ENCODE assay signal across 19 cellular contexts in genomic region chr19:32619051-32619685, GRCh38. TPM values are rescaled to one million over a fixed set of nuclear protein-coding genes. Genes with fewer than 3 reads are reported as not detected.
DNase-seq lines count a peak whose midpoint lies in the region; ATAC-seq, FAIRE-seq and TF ChIP-seq lines count a peak whose summit lies in the region.
"Had no signal": no experiment of that assay in that cellular context is flagged by ENCODE, and none has a peak within 500 bp of the region (broad histone marks: within the 10 kb centered on the region; RNA-seq: fewer than 3 reads in every experiment).

No MANE protein-coding gene starts in this region.

- H3K27ac ChIP-seq in Panc1 (ENCODE audit: low read length), result no peak overlapping the region
- no peak overlapping the region for H3K27ac ChIP-seq in K562 (ENCODE audit: extremely low read depth, low read depth, low read length)
- no peak overlapping the region for H3K27ac ChIP-seq in HepG2 (ENCODE audit: extremely low read length, insufficient read depth, low read length)
- H3K27ac ChIP-seq: BLaER1 treated with 17β-estradiol and CSF1 and Interleukin-3, amounts not matched to agents 10 nM and 100 nM; HL-60 had no signal

- FAIRE-seq in K562 (lab: Jason Lieb, UNC) (no peak), HepG2 (lab: Jason Lieb, UNC) (no peak)
- FAIRE-seq: GM19239, H54 had no signal

- WGBS in K562 (ENCODE audit: insufficient coverage, low coverage, missing lambda C conversion rate), result 98% methylated on average over 19 of the region's 23 CpGs
- WGBS in HepG2 (ENCODE audit: low lambda C conversion rate), result 98% methylated on average over 15 of the region's 23 CpGs

- H3K36me3 ChIP-seq in Panc1 (ENCODE audit: control insufficient read depth, insufficient read depth, low read length) (no peaks in the 10 kb centered on the region; the same call in 1 of the 2 replicates), K562 (ENCODE audit: control insufficient read depth, insufficient read depth, low read length) (peaks cover 86% of the 10 kb centered on the region), HepG2 (replicated peaks in 1 of 2; ENCODE audit: control insufficient read depth in 1 of 2, insufficient read depth in 2 of 2, low read length in 2 of 2) (peaks cover 20 to 47% of the 10 kb centered on the region in 2 experiments; a peak in 4 of 5 replicates)

- H3K4me2 ChIP-seq in K562 (ENCODE audit: insufficient read depth, low read length) (no peak overlapping the region), HepG2 (ENCODE audit: low read depth, low read length) (no peak overlapping the region)
- H3K4me2 ChIP-seq: BLaER1 treated with 17β-estradiol and CSF1 and Interleukin-3, amounts not matched to agents 10 nM and 100 nM; GM23338 had no signal

- BruUV-seq in Panc1 (replicated peaks; lab: Mats Ljungman, UMichigan) (no TSS peak), K562 (replicated peaks; lab: Mats Ljungman, UMichigan) (no TSS peak), HepG2 (replicated peaks; lab: Mats Ljungman, UMichigan) (no TSS peak)

- TF ChIP-seq CTCF in Panc1 (IDR thresholded peaks at IDR 0.05) (no peak), K562 (IDR thresholded peaks at IDR 0.05 in 2 of 3, conservative IDR thresholded peaks at IDR 0.05 in 1 of 3; ENCODE audit: insufficient read depth in 2 of 3, low read depth in 1 of 3, low read length in 3 of 3) (no peak), HepG2 (CRISPR knock-in tag; IDR thresholded peaks at IDR 0.05) (no peak)

- H3K9ac ChIP-seq in K562 (ENCODE audit: insufficient read depth in 1 of 2, low read depth in 2 of 2, low read length in 2 of 2) (peak overlapping the region in 1 of 2 experiments; percentile 32; a peak in 1 of 4 replicates), HepG2 (ENCODE audit: insufficient read depth, low read depth, low read length) (no peak overlapping the region)
- H3K9ac ChIP-seq: BLaER1 treated with 17β-estradiol and CSF1 and Interleukin-3, amounts not matched to agents 10 nM and 100 nM had no signal

- peaks cover 33% of the 10 kb centered on the region for H3K36me3 Mint-ChIP-seq in activated CD4-positive, alpha-beta memory T cell treated with anti-CD3 and anti-CD28 coated beads, Interleukin-2, amount 10 ng/mL, durations not matched to agents 7 days and 5 days (ENCODE audit: low read depth)

- H3K27me3 ChIP-seq in Panc1 (ENCODE audit: control insufficient read depth, insufficient read depth, low read length) (no peaks in the 10 kb centered on the region), K562 (ENCODE audit: control insufficient read depth in 2 of 2, insufficient read depth in 2 of 2, low read length in 2 of 2) (no peaks in the 10 kb centered on the region), HepG2 (ENCODE audit: control insufficient read depth in 1 of 2, insufficient read depth in 2 of 2, low read length in 2 of 2) (no peaks in the 10 kb centered on the region)
- H3K27me3 ChIP-seq: BLaER1 treated with 17β-estradiol and CSF1 and Interleukin-3, amounts not matched to agents 10 nM and 100 nM had no signal

- no peak for DNase-seq in Panc1 (ENCODE audit: low read depth, low spot score)
- DNase-seq in K562 (ENCODE audit: extremely low read depth in 1 of 4, low spot score in 3 of 4), result no peak
- no peak for DNase-seq in HepG2 (ENCODE audit: low spot score)
- DNase-seq in posterior vena cava (ENCODE audit: low spot score), result peak; percentile 60
- DNase-seq in activated CD4-positive, alpha-beta memory T cell treated with anti-CD3 and anti-CD28 coated beads, Interleukin-2, amount 10 ng/mL, durations not matched to agents 7 days and 5 days, result no peak
- no peak for DNase-seq in GM19238 (ENCODE audit: insufficient read length, low spot score)
- no peak for DNase-seq in germinal center (ENCODE audit: low spot score)
- DNase-seq: Calu3; CD8-positive, alpha-beta T cell; DMS79 treated with DMSO at 0.1 percent for 48 hours; GF-D8; HCEC 1CT; IMR-90 had no signal

- CTCF ChIA-PET in Panc1 (lab: Charles Lee), result no interaction called here
- CTCF ChIA-PET in K562 (lab: Yijun Ruan, JAX; ENCODE audit: low intra/inter-chr PET ratio), result no interaction called here
- CTCF ChIA-PET in HepG2 (lab: Yijun Ruan, JAX; ENCODE audit: low intra/inter-chr PET ratio, low total read pairs), result no interaction called here
- CTCF ChIA-PET in activated CD4-positive, alpha-beta memory T cell treated with anti-CD3 and anti-CD28 coated beads, Interleukin-2, amount 10 ng/mL, durations not matched to agents 7 days and 5 days (lab: Charles Lee), result no interaction called here

- H3K27ac Mint-ChIP-seq in activated CD4-positive, alpha-beta memory T cell treated with anti-CD3 and anti-CD28 coated beads, Interleukin-2, amount 10 ng/mL, durations not matched to agents 7 days and 5 days, result no peak overlapping the region
- H3K27ac Mint-ChIP-seq: B cell; CD8-positive, alpha-beta T cell; GM23338 had no signal

- TF ChIP-seq POLR2A in K562 (conservative IDR thresholded peaks at IDR 0.05) (no peak), HepG2 (IDR thresholded peaks at IDR 0.05; ENCODE audit: insufficient read depth in 1 of 2, low read depth in 2 of 2, low read length in 2 of 2) (no peak)

- no peak overlapping the region for H3K4me3 Mint-ChIP-seq in activated CD4-positive, alpha-beta memory T cell treated with anti-CD3 and anti-CD28 coated beads, Interleukin-2, amount 10 ng/mL, durations not matched to agents 7 days and 5 days
- H3K4me3 Mint-ChIP-seq: B cell; CD8-positive, alpha-beta T cell; GM23338 had no signal

- H3K79me2 ChIP-seq in K562 (ENCODE audit: control insufficient read depth, insufficient read depth, low read length) (no peaks in the 10 kb centered on the region), HepG2 (ENCODE audit: insufficient read depth, low read length) (no peaks in the 10 kb centered on the region)

- intact Hi-C loops in Panc1 (cut with micrococcal nuclease; ENCODE audit: unreplicated experiment) (no loop called here), K562 (cut with micrococcal nuclease) (no loop called here), HepG2 (cut with micrococcal nuclease; ENCODE audit: unreplicated experiment) (no loop called here), posterior vena cava (cut with DNase I) (no loop called here)

- H4K20me1 ChIP-seq in K562 (replicated peaks; ENCODE audit: control insufficient read depth, insufficient read depth, low read length), result no peaks in the 10 kb centered on the region
- H4K20me1 ChIP-seq in HepG2 (ENCODE audit: insufficient read depth, low read length), result no peaks in the 10 kb centered on the region

- TF ChIP-seq EP300 in K562 (IDR thresholded peaks at IDR 0.05; ENCODE audit: low read length) (no peak), HepG2 (IDR thresholded peaks at IDR 0.05; ENCODE audit: low read depth in 2 of 2, low read length in 2 of 2) (no peak), HepG2 (CRISPR knock-in tag; IDR thresholded peaks at IDR 0.05; ENCODE audit: borderline replicate concordance) (no peak)

- ATAC-seq in Panc1 (peak; percentile 38; the same call in 1 of the 2 replicates), K562 (no peak), HepG2 (no peak; the same call in 2 of the 3 replicates)
- ATAC-seq: CD8-positive, alpha-beta T cell; GM23338 had no signal

- no peaks in the 10 kb centered on the region for H3K4me1 Mint-ChIP-seq in activated CD4-positive, alpha-beta memory T cell treated with anti-CD3 and anti-CD28 coated beads, Interleukin-2, amount 10 ng/mL, durations not matched to agents 7 days and 5 days
- H3K4me1 Mint-ChIP-seq: B cell, GM23338 had no signal

- H3K9me3 ChIP-seq in Panc1 (ENCODE audit: control insufficient read depth, insufficient read depth, low read depth, low read length) (no peaks in the 10 kb centered on the region), K562 (replicated peaks; ENCODE audit: control insufficient read depth, insufficient read depth, low read depth, low read length) (no peaks in the 10 kb centered on the region), HepG2 (ENCODE audit: low read length) (no peaks in the 10 kb centered on the region)

- H3K4me1 ChIP-seq in Panc1 (ENCODE audit: control insufficient read depth, insufficient read depth, low read length), result no peaks in the 10 kb centered on the region
- peaks cover 0 to 4% of the 10 kb centered on the region in 2 experiments; a peak in 1 of 5 replicates for H3K4me1 ChIP-seq in K562 (replicated peaks in 1 of 2; ENCODE audit: control insufficient read depth in 2 of 2, insufficient read depth in 2 of 2, low read length in 2 of 2)
- no peaks in the 10 kb centered on the region for H3K4me1 ChIP-seq in HepG2 (ENCODE audit: insufficient read depth, low read length)

- in situ Hi-C loops in Panc1 (cut with HindIII; ENCODE audit: low pct_unique_long_range_greater_than_20kb, low sequenced_read_pairs) (no loop called here), K562 (cut with MboI) (no loop called here), HepG2 (cut with HindIII; ENCODE audit: extremely low pct_ligation_motif_present, low pct_unique_long_range_greater_than_20kb) (no loop called here)

- no peak for TF ChIP-seq RAD21 in K562 (CRISPR knock-in tag; conservative IDR thresholded peaks at IDR 0.05 in 1 of 2, IDR thresholded peaks at IDR 0.05 in 1 of 2)
- TF ChIP-seq RAD21 in HepG2 (CRISPR knock-in tag; IDR thresholded peaks at IDR 0.05), result no peak

- no peaks in the 10 kb centered on the region for H3K9me1 ChIP-seq in K562 (ENCODE audit: control insufficient read depth, insufficient read depth, low read length)

- no peak overlapping the region for H3K4me3 ChIP-seq in Panc1 (ENCODE audit: low read depth in 2 of 2, low read length in 2 of 2)
- no peak overlapping the region for H3K4me3 ChIP-seq in K562
- no peak overlapping the region for H3K4me3 ChIP-seq in HepG2 (replicated peaks in 1 of 3; ENCODE audit: insufficient read depth in 1 of 3, low read depth in 2 of 3, low read length in 3 of 3)
- H3K4me3 ChIP-seq: BLaER1 treated with 17β-estradiol and CSF1 and Interleukin-3, amounts not matched to agents 10 nM and 100 nM; GM23338 had no signal

- POLR2A ChIA-PET in Panc1 (lab: Charles Lee) (no interaction called here), K562 (lab: Yijun Ruan, JAX) (interaction anchor here (0.6 to 1.0 kb wide), 2 partner anchors 19 to 72 kb away, joined by 3 read pairs; partner anchors contain the start of gene NUDT19), HepG2 (lab: Yijun Ruan, JAX) (no interaction called here)
- POLR2A ChIA-PET in activated CD4-positive, alpha-beta memory T cell treated with anti-CD3 and anti-CD28 coated beads, Interleukin-2, amount 10 ng/mL, durations not matched to agents 7 days and 5 days (lab: Charles Lee), result no interaction called here

- no peaks in the 10 kb centered on the region for H3K27me3 Mint-ChIP-seq in activated CD4-positive, alpha-beta memory T cell treated with anti-CD3 and anti-CD28 coated beads, Interleukin-2, amount 10 ng/mL, durations not matched to agents 7 days and 5 days
- H3K27me3 Mint-ChIP-seq: B cell had no signal

- H2AFZ ChIP-seq in K562 (ENCODE audit: low read depth, low read length) (no peak overlapping the region), HepG2 (ENCODE audit: low read length) (no peak overlapping the region)
- H2AFZ ChIP-seq: GM23338 had no signal

- no peaks in the 10 kb centered on the region for H3K9me3 Mint-ChIP-seq in activated CD4-positive, alpha-beta memory T cell treated with anti-CD3 and anti-CD28 coated beads, Interleukin-2, amount 10 ng/mL, durations not matched to agents 7 days and 5 days
- H3K9me3 Mint-ChIP-seq: CD8-positive, alpha-beta T cell; GM23338 had no signal

RNA-seq across cellular contexts. Expression of gene PDCD5, which starts 38.2 kb away (rescaled TPM):
- total RNA-seq in Panc1 (2021; ENCODE audit: unreplicated experiment) (246 TPM), K562 (2014; rRNA removed) (303 and 310 TPM in 2 replicates), K562 (2014; rRNA removed; fragmentation: Illumina TruSeq; extraction: Trizol) (269 and 303 TPM in 2 replicates), K562 (2015; rRNA removed; fragmentation: Illumina TruSeq; extraction: Trizol) (305 TPM in 2 replicates), K562 (2021) (188 and 196 TPM in 2 replicates), HepG2 (2016; rRNA removed; fragmentation: Illumina TruSeq; extraction: Trizol) (332 and 370 TPM in 2 replicates), posterior vena cava (100 to 1,000 TPM in 1 of 2 donors, 10 to 100 TPM in 1; 99.8 to 125 TPM)
- polyA plus RNA-seq in Panc1 (2012; ENCODE audit: insufficient read length), result 464 TPM
- total RNA-seq in K562 (2011; cell fraction: chromatin; rRNA removed; ENCODE audit: low replicate concordance), result 45.7 and 91.9 TPM in 2 replicates
- total RNA-seq in K562 (2011; cell fraction: nucleolus; rRNA removed), result 29.2 and 32.2 TPM in 2 replicates
- total RNA-seq in K562 (2011; cell fraction: nucleoplasm; rRNA removed), result 60.5 and 91.6 TPM in 2 replicates
- polyA plus RNA-seq in K562 (2011; rRNA removed) (88.3 and 122 TPM in 2 replicates), K562 (2014; fragmentation: Illumina TruSeq; extraction: Trizol) (308 and 322 TPM in 2 replicates), K562 (2014; fragmentation: Nextera tagmentation; extraction: Ambion mirVana) (100 to 1,000 TPM; 136 to 185 TPM), K562 (2014; rRNA removed) (279 and 322 TPM in 2 replicates), HepG2 (2011; rRNA removed) (55.6 and 56.3 TPM in 2 replicates)
- 55.9 and 73.1 TPM in 2 replicates for polyA plus RNA-seq in K562 (2011; cell fraction: cytosol; rRNA removed)
- 87.4 and 131 TPM in 2 replicates for polyA plus RNA-seq in K562 (2011; cell fraction: nucleus; rRNA removed)
- 161 and 381 TPM in 2 replicates for polyA plus RNA-seq in K562 (2012)
- polyA minus RNA-seq in K562 (2011; rRNA and poly(A)+ RNA removed), result 42.9 and 46.1 TPM in 2 replicates
- 39.9 and 64.4 TPM in 2 replicates for polyA minus RNA-seq in K562 (2011; cell fraction: cytosol; rRNA and poly(A)+ RNA removed)
- polyA minus RNA-seq in K562 (2011; cell fraction: nucleus; rRNA and poly(A)+ RNA removed), result 17.5 and 34.4 TPM in 2 replicates
- 232 and 234 TPM in 2 replicates for total RNA-seq in HepG2 (2016; cell fraction: cytosol; rRNA removed; fragmentation: Illumina TruSeq; extraction: Trizol; ENCODE audit: low read depth)
- total RNA-seq in HepG2 (2016; cell fraction: insoluble cytoplasmic fraction; rRNA removed; fragmentation: Illumina TruSeq; extraction: Trizol), result 325 and 382 TPM in 2 replicates
- total RNA-seq in HepG2 (2016; cell fraction: membrane; rRNA removed; fragmentation: Illumina TruSeq; extraction: Trizol), result 226 and 239 TPM in 2 replicates
- 122 and 134 TPM in 2 replicates for total RNA-seq in HepG2 (2016; cell fraction: nucleus; rRNA removed; fragmentation: Illumina TruSeq; extraction: Trizol)
- 69.0 and 71.6 TPM in 2 replicates for polyA plus RNA-seq in HepG2 (2011; cell fraction: cytosol; rRNA removed)
- 45.1 and 62.3 TPM in 2 replicates for polyA plus RNA-seq in HepG2 (2011; cell fraction: nucleus; rRNA removed)
- polyA plus RNA-seq in HepG2 (2012), result 101 and 148 TPM in 2 replicates
- polyA plus RNA-seq in HepG2 (2016; cell fraction: cytosol; fragmentation: Illumina TruSeq; extraction: Trizol; ENCODE audit: low read depth), result 204 and 221 TPM in 2 replicates
- polyA plus RNA-seq in HepG2 (2016; cell fraction: insoluble cytoplasmic fraction; fragmentation: Illumina TruSeq; extraction: Trizol; ENCODE audit: low read depth), result 280 and 285 TPM in 2 replicates
- polyA plus RNA-seq in HepG2 (2016; cell fraction: membrane; fragmentation: Illumina TruSeq; extraction: Trizol; ENCODE audit: low read depth), result 167 and 189 TPM in 2 replicates
- polyA plus RNA-seq in HepG2 (2016; cell fraction: nucleus; fragmentation: Illumina TruSeq; extraction: Trizol; ENCODE audit: insufficient read depth, low read depth), result 174 and 195 TPM in 2 replicates
- 9.5 and 13.1 TPM in 2 replicates for polyA minus RNA-seq in HepG2 (2011; rRNA and poly(A)+ RNA removed; ENCODE audit: low replicate concordance)
- 36.5 and 37.9 TPM in 2 replicates for polyA minus RNA-seq in HepG2 (2011; cell fraction: cytosol; rRNA and poly(A)+ RNA removed)
- 27.3 and 34.2 TPM in 2 replicates for polyA minus RNA-seq in HepG2 (2011; cell fraction: nucleus; rRNA and poly(A)+ RNA removed)
- total RNA-seq in activated CD4-positive, alpha-beta memory T cell treated with anti-CD3 and anti-CD28 coated beads, Interleukin-2, amount 10 ng/mL, durations not matched to agents 7 days and 5 days, result 100 to 1,000 TPM; 121 to 129 TPM

RNA-seq across cellular contexts. Expression of gene ANKRD27, which starts 55.8 kb away (rescaled TPM):
- total RNA-seq in Panc1 (2021; ENCODE audit: unreplicated experiment) (64.2 TPM), K562 (2014; rRNA removed) (42.2 and 48.9 TPM in 2 replicates), K562 (2014; rRNA removed; fragmentation: Illumina TruSeq; extraction: Trizol) (52.4 and 56.9 TPM in 2 replicates), K562 (2015; rRNA removed; fragmentation: Illumina TruSeq; extraction: Trizol) (64.0 and 66.2 TPM in 2 replicates), K562 (2021) (71.3 and 74.0 TPM in 2 replicates), HepG2 (2016; rRNA removed; fragmentation: Illumina TruSeq; extraction: Trizol) (23.7 and 30.6 TPM in 2 replicates), posterior vena cava (10 to 100 TPM; 25.2 to 38.1 TPM)
- 31.6 TPM for polyA plus RNA-seq in Panc1 (2012; ENCODE audit: insufficient read length)
- total RNA-seq in K562 (2011; cell fraction: chromatin; rRNA removed; ENCODE audit: low replicate concordance), result 164 and 173 TPM in 2 replicates
- 94.1 and 96.4 TPM in 2 replicates for total RNA-seq in K562 (2011; cell fraction: nucleolus; rRNA removed)
- total RNA-seq in K562 (2011; cell fraction: nucleoplasm; rRNA removed), result 75.4 and 97.2 TPM in 2 replicates
- polyA plus RNA-seq in K562 (2011; rRNA removed) (61.4 and 67.2 TPM in 2 replicates), K562 (2014; fragmentation: Illumina TruSeq; extraction: Trizol) (54.3 and 60.2 TPM in 2 replicates), K562 (2014; fragmentation: Nextera tagmentation; extraction: Ambion mirVana) (1 to 10 TPM; 5.3 to 7.2 TPM), K562 (2014; rRNA removed) (46.7 and 54.2 TPM in 2 replicates), HepG2 (2011; rRNA removed) (20.4 and 22.2 TPM in 2 replicates)
- polyA plus RNA-seq in K562 (2011; cell fraction: cytosol; rRNA removed), result 35.5 and 45.2 TPM in 2 replicates
- 59.3 and 73.4 TPM in 2 replicates for polyA plus RNA-seq in K562 (2011; cell fraction: nucleus; rRNA removed)
- polyA plus RNA-seq in K562 (2012), result 52.4 and 57.0 TPM in 2 replicates
- 97.7 and 99.1 TPM in 2 replicates for polyA minus RNA-seq in K562 (2011; rRNA and poly(A)+ RNA removed)
- 33.7 and 42.9 TPM in 2 replicates for polyA minus RNA-seq in K562 (2011; cell fraction: cytosol; rRNA and poly(A)+ RNA removed)
- polyA minus RNA-seq in K562 (2011; cell fraction: nucleus; rRNA and poly(A)+ RNA removed), result 35.9 and 75.0 TPM in 2 replicates
- total RNA-seq in HepG2 (2016; cell fraction: cytosol; rRNA removed; fragmentation: Illumina TruSeq; extraction: Trizol; ENCODE audit: low read depth), result 3.9 and 4.2 TPM in 2 replicates
- 21.5 and 27.9 TPM in 2 replicates for total RNA-seq in HepG2 (2016; cell fraction: insoluble cytoplasmic fraction; rRNA removed; fragmentation: Illumina TruSeq; extraction: Trizol)
- 13.6 and 15.8 TPM in 2 replicates for total RNA-seq in HepG2 (2016; cell fraction: membrane; rRNA removed; fragmentation: Illumina TruSeq; extraction: Trizol)
- 18.1 and 18.7 TPM in 2 replicates for total RNA-seq in HepG2 (2016; cell fraction: nucleus; rRNA removed; fragmentation: Illumina TruSeq; extraction: Trizol)
- 17.4 and 17.5 TPM in 2 replicates for polyA plus RNA-seq in HepG2 (2011; cell fraction: cytosol; rRNA removed)
- polyA plus RNA-seq in HepG2 (2011; cell fraction: nucleus; rRNA removed), result 25.3 and 27.9 TPM in 2 replicates
- polyA plus RNA-seq in HepG2 (2012), result 14.5 and 15.6 TPM in 2 replicates
- 1.1 and 1.6 TPM in 2 replicates for polyA plus RNA-seq in HepG2 (2016; cell fraction: cytosol; fragmentation: Illumina TruSeq; extraction: Trizol; ENCODE audit: low read depth)
- polyA plus RNA-seq in HepG2 (2016; cell fraction: insoluble cytoplasmic fraction; fragmentation: Illumina TruSeq; extraction: Trizol; ENCODE audit: low read depth), result 17.2 and 20.4 TPM in 2 replicates
- 5.4 and 5.6 TPM in 2 replicates for polyA plus RNA-seq in HepG2 (2016; cell fraction: membrane; fragmentation: Illumina TruSeq; extraction: Trizol; ENCODE audit: low read depth)
- 21.2 and 21.9 TPM in 2 replicates for polyA plus RNA-seq in HepG2 (2016; cell fraction: nucleus; fragmentation: Illumina TruSeq; extraction: Trizol; ENCODE audit: insufficient read depth, low read depth)
- polyA minus RNA-seq in HepG2 (2011; rRNA and poly(A)+ RNA removed; ENCODE audit: low replicate concordance), result 33.4 and 37.1 TPM in 2 replicates
- 17.4 and 20.0 TPM in 2 replicates for polyA minus RNA-seq in HepG2 (2011; cell fraction: cytosol; rRNA and poly(A)+ RNA removed)
- polyA minus RNA-seq in HepG2 (2011; cell fraction: nucleus; rRNA and poly(A)+ RNA removed), result 38.9 and 44.3 TPM in 2 replicates
- 10 to 100 TPM; 40.4 to 40.6 TPM for total RNA-seq in activated CD4-positive, alpha-beta memory T cell treated with anti-CD3 and anti-CD28 coated beads, Interleukin-2, amount 10 ng/mL, durations not matched to agents 7 days and 5 days

RNA-seq across cellular contexts. Expression of gene RGS9BP, which starts 56.5 kb away (rescaled TPM):
- 1.3 TPM for total RNA-seq in Panc1 (2021; ENCODE audit: unreplicated experiment)
- polyA plus RNA-seq in Panc1 (2012; ENCODE audit: insufficient read length), result 0.63 TPM
- total RNA-seq in K562 (2011; cell fraction: chromatin; rRNA removed; ENCODE audit: low replicate concordance), result 0.14 and 0.72 TPM in 2 replicates
- 0.83 and 1.7 TPM in 2 replicates for total RNA-seq in K562 (2011; cell fraction: nucleolus; rRNA removed)
- total RNA-seq in K562 (2011; cell fraction: nucleoplasm; rRNA removed), result 0.61 and 0.66 TPM in 2 replicates
- total RNA-seq in K562 (2014; rRNA removed), result 1.3 and 1.5 TPM in 2 replicates
- total RNA-seq in K562 (2014; rRNA removed; fragmentation: Illumina TruSeq; extraction: Trizol), result 0.41 and 0.58 TPM in 2 replicates
- 0.83 and 1.1 TPM in 2 replicates for total RNA-seq in K562 (2015; rRNA removed; fragmentation: Illumina TruSeq; extraction: Trizol)
- 1.2 TPM in 2 replicates for total RNA-seq in K562 (2021)
- polyA plus RNA-seq in K562 (2011; rRNA removed), result 0.24 and 0.31 TPM in 2 replicates
- polyA plus RNA-seq in K562 (2011; cell fraction: cytosol; rRNA removed), result 0.21 and 0.58 TPM in 2 replicates
- polyA plus RNA-seq in K562 (2011; cell fraction: nucleus; rRNA removed), result 0.37 and 0.40 TPM in 2 replicates
- polyA plus RNA-seq in K562 (2012), result 0.57 and 0.64 TPM in 2 replicates
- polyA plus RNA-seq in K562 (2014; fragmentation: Illumina TruSeq; extraction: Trizol), result 0.28 and 0.47 TPM in 2 replicates
- polyA plus RNA-seq in K562 (2014; fragmentation: Nextera tagmentation; extraction: Ambion mirVana), result under 1 TPM; 0.03 to 0.04 TPM
- 0.49 and 1.2 TPM in 2 replicates for polyA plus RNA-seq in K562 (2014; rRNA removed)
- polyA minus RNA-seq in K562 (2011; rRNA and poly(A)+ RNA removed), result 0.33 and 0.42 TPM in 2 replicates
- 0.67 TPM in 1 of 2 replicates, not detected in the other for polyA minus RNA-seq in K562 (2011; cell fraction: cytosol; rRNA and poly(A)+ RNA removed)
- 0.67 and 1.00 TPM in 2 replicates for polyA minus RNA-seq in K562 (2011; cell fraction: nucleus; rRNA and poly(A)+ RNA removed)
- not detected in 2 replicates for total RNA-seq in HepG2 (2016; rRNA removed; fragmentation: Illumina TruSeq; extraction: Trizol)
- not detected in 2 replicates for total RNA-seq in HepG2 (2016; cell fraction: cytosol; rRNA removed; fragmentation: Illumina TruSeq; extraction: Trizol; ENCODE audit: low read depth)
- 0.07 and 0.09 TPM in 2 replicates for total RNA-seq in HepG2 (2016; cell fraction: insoluble cytoplasmic fraction; rRNA removed; fragmentation: Illumina TruSeq; extraction: Trizol)
- total RNA-seq in HepG2 (2016; cell fraction: membrane; rRNA removed; fragmentation: Illumina TruSeq; extraction: Trizol), result 0.06 TPM in 1 of 2 replicates, not detected in the other
- total RNA-seq in HepG2 (2016; cell fraction: nucleus; rRNA removed; fragmentation: Illumina TruSeq; extraction: Trizol), result not detected in 2 replicates
- polyA plus RNA-seq in HepG2 (2011; rRNA removed), result 0.01 and 0.03 TPM in 2 replicates
- 0.05 and 0.06 TPM in 2 replicates for polyA plus RNA-seq in HepG2 (2011; cell fraction: cytosol; rRNA removed)
- 0.03 and 0.10 TPM in 2 replicates for polyA plus RNA-seq in HepG2 (2011; cell fraction: nucleus; rRNA removed)
- 0.05 TPM in 1 of 2 replicates, not detected in the other for polyA plus RNA-seq in HepG2 (2012)
- polyA plus RNA-seq in HepG2 (2016; cell fraction: cytosol; fragmentation: Illumina TruSeq; extraction: Trizol; ENCODE audit: low read depth), result not detected in 2 replicates
- polyA plus RNA-seq in HepG2 (2016; cell fraction: insoluble cytoplasmic fraction; fragmentation: Illumina TruSeq; extraction: Trizol; ENCODE audit: low read depth), result not detected in 2 replicates
- polyA plus RNA-seq in HepG2 (2016; cell fraction: membrane; fragmentation: Illumina TruSeq; extraction: Trizol; ENCODE audit: low read depth), result not detected in 2 replicates
- not detected in 2 replicates for polyA plus RNA-seq in HepG2 (2016; cell fraction: nucleus; fragmentation: Illumina TruSeq; extraction: Trizol; ENCODE audit: insufficient read depth, low read depth)
- polyA minus RNA-seq in HepG2 (2011; rRNA and poly(A)+ RNA removed; ENCODE audit: low replicate concordance), result 0.04 and 0.58 TPM in 2 replicates
- not detected in 2 replicates for polyA minus RNA-seq in HepG2 (2011; cell fraction: cytosol; rRNA and poly(A)+ RNA removed)
- polyA minus RNA-seq in HepG2 (2011; cell fraction: nucleus; rRNA and poly(A)+ RNA removed), result 0.13 TPM in 1 of 2 replicates, not detected in the other
- total RNA-seq in posterior vena cava, result under 1 TPM; 0.14 to 0.24 TPM
- under 1 TPM; 0.40 to 0.43 TPM for total RNA-seq in activated CD4-positive, alpha-beta memory T cell treated with anti-CD3 and anti-CD28 coated beads, Interleukin-2, amount 10 ng/mL, durations not matched to agents 7 days and 5 days
- polyA plus RNA-seq: GM23338 had no signal
